In the genomic region with DNA sequence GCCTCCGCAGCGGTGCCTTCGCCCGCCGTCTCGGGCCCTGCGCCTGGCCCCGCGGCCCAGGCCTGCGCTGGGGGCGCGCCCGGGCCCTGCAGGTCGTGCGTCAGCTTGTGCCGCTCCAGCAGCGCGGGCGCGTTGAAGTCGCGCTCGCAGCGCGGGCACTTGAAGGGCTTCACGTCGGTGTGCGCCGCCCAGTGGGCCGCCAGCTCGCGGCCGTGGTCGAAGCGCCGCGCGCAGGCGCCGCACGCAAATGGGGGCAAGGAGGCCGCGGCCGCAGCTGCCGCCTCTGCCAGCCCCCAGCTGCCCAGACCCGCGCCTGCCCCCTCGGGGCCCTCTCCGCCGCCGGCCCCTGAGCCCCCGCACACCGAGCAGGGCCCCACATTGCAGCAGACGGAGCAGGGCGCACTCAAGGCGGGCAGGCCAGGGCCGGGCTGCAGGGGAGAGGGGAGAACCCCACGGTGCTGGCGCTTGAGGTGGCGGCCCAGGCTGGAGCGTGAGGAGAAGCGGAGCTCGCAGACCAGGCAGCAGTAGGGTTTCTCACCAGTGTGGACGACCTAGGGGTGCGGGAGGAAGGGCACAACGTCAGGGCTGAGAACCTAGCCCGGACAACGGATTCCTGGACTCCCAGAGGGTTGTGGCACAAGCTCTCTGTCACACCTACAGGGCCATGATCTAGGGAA, we compare ENCODE assay signal across 24 cellular contexts. TPM values are rescaled to one million over a fixed set of nuclear protein-coding genes. Genes with fewer than 3 reads are reported as not detected.
A peak's percentile ranks its signal among the peaks of the same experiment; 100 is the strongest.
DNase-seq lines count a peak whose midpoint lies in the region; ATAC-seq and TF ChIP-seq lines count a peak whose summit lies in the region.
"Had no signal": no experiment of that assay in that cellular context is flagged by ENCODE, and none has a peak within 500 bp of the region (broad histone marks: within the 10 kb centered on the region; RNA-seq: fewer than 3 reads in every experiment).

No MANE protein-coding gene starts in this region.

- intact Hi-C loops in spleen (cut with DNase I; ENCODE audit: low total_unique reads): no loop called here

- no peak overlapping the region for H3K27ac ChIP-seq in HUES6 (ENCODE audit: low read depth, low read length)
- H3K27ac ChIP-seq in iPS DF 6.9 (ENCODE audit: low read length): no peak overlapping the region
- no peak overlapping the region for H3K27ac ChIP-seq in spleen
- no peak overlapping the region for H3K27ac ChIP-seq in Karpas-422 (ENCODE audit: low read length)
- H3K27ac ChIP-seq: BLaER1, GM23248 had no signal

- no peak for TF ChIP-seq CTCF in spleen (IDR thresholded peaks at IDR 0.05 in 8 of 11, conservative IDR thresholded peaks at IDR 0.05 in 3 of 11)

- DNase-seq in ELF-1 (ENCODE audit: low read depth, low spot score): peak; percentile 32
- DNase-seq in iPS DF 6.9 (ENCODE audit: low read depth, low spot score): no peak
- DNase-seq in spleen: peak; percentile 74
- no peak for DNase-seq in activated naive CD4-positive, alpha-beta T cell treated with Interleukin-2 at 50 U/mL for 16 hours
- no peak for DNase-seq in Karpas-422
- DNase-seq: CD4-positive, CD25-positive, alpha-beta regulatory T cell; DMS153; DND-41; GM23248; HCEC 1CT; IMR-90; KG1; NCI-H1048; NCI-H1417 treated with DMSO at 0.1 percent for 48 hours; NCI-H1694 treated with DMSO at 0.1 percent for 48 hours; NCI-H2081; NCI-H2227 treated with DMSO at 0.1 percent for 48 hours; NCI-H510A; NCI-H69; SK-N-SH had no signal

- WGBS in iPS DF 6.9 (ENCODE audit: insufficient coverage, insufficient read length): no CpG with 5 or more reads among the region's 68 CpGs
- 89 to 94% (median 92%) methylated on average over 27 to 68 of the region's 68 CpGs for WGBS in spleen, 5 donors

- H3K9ac ChIP-seq in HUES6 (ENCODE audit: low read length) (no peak overlapping the region), Karpas-422 (ENCODE audit: low read length) (no peak overlapping the region)
- H3K9ac ChIP-seq: BLaER1, GM23248, SK-N-SH had no signal

- H3K9me3 ChIP-seq in HUES6 (ENCODE audit: control insufficient read depth, insufficient read depth, low read depth, low read length): no peaks in the 10 kb centered on the region
- H3K9me3 ChIP-seq in iPS DF 6.9 (ENCODE audit: control insufficient read depth, insufficient read depth, low read length): no peaks in the 10 kb centered on the region
- H3K9me3 ChIP-seq in spleen: peaks cover 0 to 4% (median 0%) of the 10 kb centered on the region in 8 donors
- H3K9me3 ChIP-seq in Karpas-422 (ENCODE audit: low read length): no peaks in the 10 kb centered on the region
- H3K9me3 ChIP-seq: SK-N-SH had no signal

- H3K36me3 ChIP-seq in HUES6 (ENCODE audit: control insufficient read depth, insufficient read depth, low read length) (peaks cover 24% of the 10 kb centered on the region), iPS DF 6.9 (ENCODE audit: control insufficient read depth, insufficient read depth, low read length) (no peaks in the 10 kb centered on the region; the same call in 1 of the 2 replicates), spleen (peaks cover 0 to 63% (median 41%) of the 10 kb centered on the region in 6 donors), Karpas-422 (ENCODE audit: insufficient read depth, low read length) (peaks cover 21% of the 10 kb centered on the region)

- peaks cover 5% of the 10 kb centered on the region for H3K79me2 ChIP-seq in Karpas-422 (ENCODE audit: low read length)

- H3K4me3 ChIP-seq in HUES6 (ENCODE audit: low read depth, low read length) (peak overlapping the region; percentile 4; the same call in 1 of the 2 replicates), iPS DF 6.9 (ENCODE audit: low read length) (peak overlapping the region; percentile 13; the same call in 1 of the 2 replicates), spleen (no peak overlapping the region), Karpas-422 (ENCODE audit: low read length) (no peak overlapping the region)
- H3K4me3 ChIP-seq: BLaER1, GM23248 had no signal

- H3K4me1 ChIP-seq in HUES6 (ENCODE audit: control insufficient read depth, insufficient read depth, low read length) (peaks cover 17% of the 10 kb centered on the region), iPS DF 6.9 (ENCODE audit: control insufficient read depth, insufficient read depth, low read length) (peaks cover 5% of the 10 kb centered on the region; the same call in 1 of the 2 replicates), spleen (peaks cover 0 to 3% (median 1%) of the 10 kb centered on the region in 6 donors), Karpas-422 (ENCODE audit: low read length) (peaks cover 2% of the 10 kb centered on the region)

- TF ChIP-seq POLR2A in spleen (IDR thresholded peaks at IDR 0.05): no peak

- H4K20me1 ChIP-seq in Karpas-422 (ENCODE audit: insufficient read depth, low read depth, low read length): no peaks in the 10 kb centered on the region
- H4K20me1 ChIP-seq: BLaER1 had no signal

- H3K9me2 ChIP-seq in Karpas-422 (replicated peaks; ENCODE audit: insufficient read depth, low read length): no peaks in the 10 kb centered on the region
- H3K9me2 ChIP-seq: SK-N-SH had no signal

- ATAC-seq in GM19397 (IDR thresholded peaks at IDR 0.05; ENCODE audit: unreplicated experiment): no peak
- ATAC-seq: Panc1 had no signal

- H2AFZ ChIP-seq in Karpas-422 (ENCODE audit: low read length): no peak overlapping the region
- H2AFZ ChIP-seq: GM23248 had no signal

- H3K4me2 ChIP-seq in Karpas-422 (ENCODE audit: low read depth, low read length, poor library complexity, severe bottlenecking): no peak overlapping the region
- H3K4me2 ChIP-seq: BLaER1, SK-N-SH had no signal

- H3K27me3 ChIP-seq in HUES6 (ENCODE audit: control insufficient read depth, insufficient read depth, low read length) (no peaks in the 10 kb centered on the region), iPS DF 6.9 (ENCODE audit: control insufficient read depth, insufficient read depth, low read length) (no peaks in the 10 kb centered on the region), spleen (replicated peaks in 1 of 7) (no peaks in the 10 kb centered on the region), Karpas-422 (ENCODE audit: low read length) (no peaks in the 10 kb centered on the region)
- H3K27me3 ChIP-seq: BLaER1 had no signal

RNA-seq across cellular contexts. Expression of gene FIZ1, which starts 6.1 kb away (rescaled TPM):
- total RNA-seq in spleen: 10 to 100 TPM in 5 of 7 donors, 1 to 10 TPM in 2; 7.6 to 17.3 (median 11.4) TPM
- 10 to 100 TPM in 1 of 3 donors, 1 to 10 TPM in 2; 5.1 to 11.5 (median 7.8) TPM for polyA plus RNA-seq in spleen
- 6.4 and 12.2 TPM in 2 replicates for total RNA-seq in Karpas-422 (2014; rRNA removed; shearing (Covaris generic); ENCODE audit: low replicate concordance)

RNA-seq across cellular contexts. Expression of gene ZNF524, which starts 6.9 kb away (rescaled TPM):
- 10 to 100 TPM; 19.7 to 42.5 (median 23.9) TPM for total RNA-seq in spleen
- polyA plus RNA-seq in spleen: 10 to 100 TPM; 33.3 to 57.8 (median 39.2) TPM
- total RNA-seq in Karpas-422 (2014; rRNA removed; shearing (Covaris generic); ENCODE audit: low replicate concordance): 8.4 and 20.3 TPM in 2 replicates

RNA-seq across cellular contexts. Expression of gene ZNF865, which starts 12.2 kb away (rescaled TPM):
- total RNA-seq in spleen: 10 to 100 TPM; 12.2 to 23.3 (median 17.8) TPM
- polyA plus RNA-seq in spleen: 10 to 100 TPM in 1 of 3 donors, 1 to 10 TPM in 2; 4.8 to 10.4 (median 5.3) TPM
- total RNA-seq in Karpas-422 (2014; rRNA removed; shearing (Covaris generic); ENCODE audit: low replicate concordance): 3.6 and 8.6 TPM in 2 replicates

RNA-seq across cellular contexts. Expression of gene ZNF579, which starts 12.6 kb away (rescaled TPM):
- total RNA-seq in spleen: 10 to 100 TPM in 2 of 7 donors, 1 to 10 TPM in 4, under 1 TPM in 1; 0.72 to 10.6 (median 6.5) TPM
- polyA plus RNA-seq in spleen: 1 to 10 TPM; 2.8 to 6.9 (median 3.4) TPM
- total RNA-seq in Karpas-422 (2014; rRNA removed; shearing (Covaris generic); ENCODE audit: low replicate concordance): 5.0 and 8.5 TPM in 2 replicates

RNA-seq across cellular contexts. Expression of gene ZNF784, which starts 31.1 kb away (rescaled TPM):
- 1 to 10 TPM; 4.0 to 10.0 (median 7.1) TPM for total RNA-seq in spleen
- 1 to 10 TPM; 3.3 to 7.6 (median 5.6) TPM for polyA plus RNA-seq in spleen
- total RNA-seq in Karpas-422 (2014; rRNA removed; shearing (Covaris generic); ENCODE audit: low replicate concordance): 2.8 and 3.5 TPM in 2 replicates

Comparison
In these comparisons a context has a peak if more than half of its experiments do, and no peak if none do; other contexts are left out.
1. DNase-seq: peak in ELF-1 (single experiment) and spleen (single experiment); none in iPS DF 6.9 (single experiment), activated naive CD4-positive, alpha-beta T cell treated with Interleukin-2 at 50 U/mL for 16 hours (single experiment) and Karpas-422 (single experiment).
2. H3K4me3 ChIP-seq: peak in HUES6 (single experiment) and iPS DF 6.9 (single experiment); none in spleen (0 of 8) and Karpas-422 (single experiment).